8 cellular contexts compared by ENCODE assay signal in the genomic region with DNA sequence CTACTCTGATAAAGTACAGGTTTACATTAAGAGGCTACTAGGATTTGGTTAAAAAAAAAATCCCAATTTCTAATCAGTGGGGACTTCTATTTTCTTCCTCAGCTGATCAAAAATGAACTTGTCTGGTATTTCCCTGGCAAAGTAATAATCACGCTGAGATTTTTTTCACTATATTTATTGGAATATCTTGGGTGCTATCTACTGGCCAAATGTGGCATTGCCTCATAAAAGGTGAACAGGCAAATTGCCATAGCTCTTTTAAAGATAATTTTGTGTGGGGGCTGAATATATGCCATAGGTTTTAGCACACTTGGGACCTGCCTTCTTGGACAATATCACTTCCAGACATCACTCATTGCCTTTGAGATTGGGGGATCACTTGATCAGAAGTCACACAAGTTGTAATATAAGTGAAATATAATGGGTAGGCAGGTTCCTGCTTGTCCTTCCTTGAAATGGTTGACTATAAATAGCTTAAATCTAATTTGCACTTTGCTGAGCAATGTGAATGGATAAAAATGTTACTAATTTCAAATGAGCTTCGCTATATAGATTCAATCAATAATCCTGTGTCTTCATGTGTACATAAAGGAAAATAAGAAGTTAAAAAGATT. TPM values are rescaled to one million over a fixed set of nuclear protein-coding genes. Genes with fewer than 3 reads are reported as not detected.
DNase-seq lines count a peak whose midpoint lies in the region; ATAC-seq, FAIRE-seq and TF ChIP-seq lines count a peak whose summit lies in the region.

No MANE protein-coding gene starts in this region.

- H3K9ac ChIP-seq in K562 (ENCODE audit: insufficient read depth in 1 of 2, low read depth in 2 of 2, low read length in 2 of 2), result no peak overlapping the region

- CTCF ChIA-PET in K562 (lab: Yijun Ruan, JAX; ENCODE audit: low intra/inter-chr PET ratio), result interaction anchor here (0.9 kb wide), 1 partner anchor 840 kb away, joined by 3 read pairs; no protein-coding TSS in a partner anchor

- WGBS in K562 (ENCODE audit: insufficient coverage, low coverage, missing lambda C conversion rate), result 0% methylated on average over 2 of the region's 2 CpGs

- no peak overlapping the region for H3K4me2 ChIP-seq in K562 (ENCODE audit: insufficient read depth, low read length)

- H3K4me3 ChIP-seq in K562, result no peak overlapping the region
- H3K4me3 ChIP-seq in lower lobe of right lung, result no peak overlapping the region

- H2AFZ ChIP-seq in K562 (ENCODE audit: low read depth, low read length), result no peak overlapping the region

- H3K79me2 ChIP-seq in K562 (ENCODE audit: control insufficient read depth, insufficient read depth, low read length), result no peaks in the 10 kb centered on the region

- TF ChIP-seq CTCF in K562 (IDR thresholded peaks at IDR 0.05 in 2 of 3, conservative IDR thresholded peaks at IDR 0.05 in 1 of 3; ENCODE audit: insufficient read depth in 2 of 3, low read depth in 1 of 3, low read length in 3 of 3) (peak; percentile 17 to 61 (median 48); a peak in 5 of 6 replicates), lower lobe of right lung (IDR thresholded peaks at IDR 0.05) (peak; percentile 66)

- peak; percentile 42 for DNase-seq in CD1c-positive myeloid dendritic cell (ENCODE audit: extremely low spot score)
- DNase-seq in GM19239 (ENCODE audit: insufficient read length, low spot score), result no peak
- DNase-seq in NCI-H146 treated with DMSO at 0.1 percent for 48 hours (lab: John Stamatoyannopoulos, UW; ENCODE audit: unreplicated experiment), result peak; percentile 54
- DNase-seq in K562 (ENCODE audit: extremely low read depth in 1 of 4, low spot score in 3 of 4), result peak in 2 of 4 experiments; percentile 7 to 18
- DNase-seq in lower lobe of right lung, result no peak
- DNase-seq in cerebellar nuclear complex (lab: John Stamatoyannopoulos, UW), result no peak
- DNase-seq in activated CD4-positive, CD25-positive, alpha-beta regulatory T cell treated with anti-CD3 and anti-CD28 coated beads, Interleukin-2, amount 50 U/mL, for 72 hours, result no peak

- TF ChIP-seq RAD21 in K562 (CRISPR knock-in tag; conservative IDR thresholded peaks at IDR 0.05 in 1 of 2, IDR thresholded peaks at IDR 0.05 in 1 of 2), result peak; percentile 49 to 73

- H3K27me3 ChIP-seq in K562 (ENCODE audit: control insufficient read depth in 2 of 2, insufficient read depth in 2 of 2, low read length in 2 of 2), result peaks cover 0 to 2% of the 10 kb centered on the region in 2 experiments; a peak in 1 of 5 replicates
- peaks cover 5% of the 10 kb centered on the region for H3K27me3 ChIP-seq in lower lobe of right lung (ENCODE audit: low read depth)

- H3K9me3 ChIP-seq in K562 (replicated peaks; ENCODE audit: control insufficient read depth, insufficient read depth, low read depth, low read length) (no peaks in the 10 kb centered on the region), lower lobe of right lung (no peaks in the 10 kb centered on the region)

- no peak for TF ChIP-seq EP300 in K562 (IDR thresholded peaks at IDR 0.05; ENCODE audit: low read length)

- in situ Hi-C loops in K562 (cut with MboI), result no loop called here

- BruUV-seq in K562 (replicated peaks; lab: Mats Ljungman, UMichigan), result no TSS peak

- TF ChIP-seq POLR2A in K562 (conservative IDR thresholded peaks at IDR 0.05), result no peak

- H3K36me3 ChIP-seq in K562 (ENCODE audit: control insufficient read depth, insufficient read depth, low read length) (no peaks in the 10 kb centered on the region), lower lobe of right lung (no peaks in the 10 kb centered on the region)

- no peak overlapping the region for H3K27ac ChIP-seq in K562 (ENCODE audit: extremely low read depth, low read depth, low read length)
- H3K27ac ChIP-seq in lower lobe of right lung, result no peak overlapping the region

- ATAC-seq in K562 (no peak), lower lobe of right lung (peak in 1 of 2 donors; percentile 56), GM21423 (IDR thresholded peaks at IDR 0.05; ENCODE audit: unreplicated experiment) (no peak)

- no peaks in the 10 kb centered on the region for H3K4me1 ChIP-seq in K562 (replicated peaks in 1 of 2; ENCODE audit: control insufficient read depth in 2 of 2, insufficient read depth in 2 of 2, low read length in 2 of 2)
- H3K4me1 ChIP-seq in lower lobe of right lung, result no peaks in the 10 kb centered on the region

- intact Hi-C loops in K562 (cut with micrococcal nuclease) (loop anchor here (2.0 to 10.0 kb wide), 3 partner anchors 312 to 920 kb away; no protein-coding TSS in a partner anchor), lower lobe of right lung (cut with DNase I) (no loop called here)

- H4K20me1 ChIP-seq in K562 (replicated peaks; ENCODE audit: control insufficient read depth, insufficient read depth, low read length), result no peaks in the 10 kb centered on the region

- POLR2A ChIA-PET in K562 (lab: Yijun Ruan, JAX), result interaction anchor here (0.7 kb wide), 1 partner anchor 576 kb away, joined by 3 read pairs; no protein-coding TSS in a partner anchor

- FAIRE-seq in GM19239 (lab: Jason Lieb, UNC) (peak; percentile 71), K562 (lab: Jason Lieb, UNC) (no peak)

- H3K9me1 ChIP-seq in K562 (ENCODE audit: control insufficient read depth, insufficient read depth, low read length), result no peaks in the 10 kb centered on the region

TF ChIP-seq in K562, 482 proteins besides CTCF, POLR2A, EP300 and RAD21 (continues in another document):
- TF ChIP-seq, protein P1, sequence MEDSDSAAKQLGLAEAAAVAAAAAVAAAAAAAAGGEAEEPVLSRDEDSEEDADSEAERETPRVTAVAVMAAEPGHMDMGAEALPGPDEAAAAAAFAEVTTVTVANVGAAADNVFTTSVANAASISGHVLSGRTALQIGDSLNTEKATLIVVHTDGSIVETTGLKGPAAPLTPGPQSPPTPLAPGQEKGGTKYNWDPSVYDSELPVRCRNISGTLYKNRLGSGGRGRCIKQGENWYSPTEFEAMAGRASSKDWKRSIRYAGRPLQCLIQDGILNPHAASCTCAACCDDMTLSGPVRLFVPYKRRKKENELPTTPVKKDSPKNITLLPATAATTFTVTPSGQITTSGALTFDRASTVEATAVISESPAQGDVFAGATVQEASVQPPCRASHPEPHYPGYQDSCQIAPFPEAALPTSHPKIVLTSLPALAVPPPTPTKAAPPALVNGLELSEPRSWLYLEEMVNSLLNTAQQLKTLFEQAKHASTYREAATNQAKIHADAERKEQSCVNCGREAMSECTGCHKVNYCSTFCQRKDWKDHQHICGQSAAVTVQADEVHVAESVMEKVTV (CRISPR knock-in tag; IDR thresholded peaks at IDR 0.05), result 0 out of 2 replicates have a peak, but pooled peaks have one; percentile 47
- TF ChIP-seq ZNF280A (IDR thresholded peaks at IDR 0.05; ENCODE audit: low read depth, partially characterized antibody), result no peak
- TF ChIP-seq, protein P2, sequence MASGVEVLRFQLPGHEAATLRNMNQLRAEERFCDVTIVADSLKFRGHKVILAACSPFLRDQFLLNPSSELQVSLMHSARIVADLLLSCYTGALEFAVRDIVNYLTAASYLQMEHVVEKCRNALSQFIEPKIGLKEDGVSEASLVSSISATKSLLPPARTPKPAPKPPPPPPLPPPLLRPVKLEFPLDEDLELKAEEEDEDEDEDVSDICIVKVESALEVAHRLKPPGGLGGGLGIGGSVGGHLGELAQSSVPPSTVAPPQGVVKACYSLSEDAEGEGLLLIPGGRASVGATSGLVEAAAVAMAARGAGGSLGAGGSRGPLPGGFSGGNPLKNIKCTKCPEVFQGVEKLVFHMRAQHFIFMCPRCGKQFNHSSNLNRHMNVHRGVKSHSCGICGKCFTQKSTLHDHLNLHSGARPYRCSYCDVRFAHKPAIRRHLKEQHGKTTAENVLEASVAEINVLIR (CRISPR knock-in tag; IDR thresholded peaks at IDR 0.05), result no peak
- TF ChIP-seq E2F4 (CRISPR knock-in tag; IDR thresholded peaks at IDR 0.05; ENCODE audit: low read depth), result no peak
- TF ChIP-seq BACH1 (tag; IDR thresholded peaks at IDR 0.05), result no peak

RNA-seq across cellular contexts. Expression of gene NXPH2, which starts 7.0 kb away (rescaled TPM):
- total RNA-seq in K562 (2011; cell fraction: chromatin; rRNA removed; ENCODE audit: low replicate concordance), result not detected in 2 replicates
- not detected in 2 replicates for total RNA-seq in K562 (2011; cell fraction: nucleolus; rRNA removed)
- not detected in 2 replicates for total RNA-seq in K562 (2011; cell fraction: nucleoplasm; rRNA removed)
- total RNA-seq in K562 (2014; rRNA removed), result not detected in 2 replicates
- not detected in 2 replicates for total RNA-seq in K562 (2014; rRNA removed; fragmentation: Illumina TruSeq; extraction: Trizol)
- not detected in 2 replicates for total RNA-seq in K562 (2015; rRNA removed; fragmentation: Illumina TruSeq; extraction: Trizol)
- total RNA-seq in K562 (2021), result not detected in 2 replicates
- not detected in 2 replicates for polyA plus RNA-seq in K562 (2011; rRNA removed)
- not detected in 2 replicates for polyA plus RNA-seq in K562 (2011; cell fraction: cytosol; rRNA removed)
- polyA plus RNA-seq in K562 (2011; cell fraction: nucleus; rRNA removed), result not detected in 2 replicates
- not detected in 2 replicates for polyA plus RNA-seq in K562 (2012)
- not detected in 2 replicates for polyA plus RNA-seq in K562 (2014; fragmentation: Illumina TruSeq; extraction: Trizol)
- not detected for polyA plus RNA-seq in K562 (2014; fragmentation: Nextera tagmentation; extraction: Ambion mirVana)
- polyA plus RNA-seq in K562 (2014; rRNA removed), result not detected in 2 replicates
- not detected in 2 replicates for polyA minus RNA-seq in K562 (2011; rRNA and poly(A)+ RNA removed)
- polyA minus RNA-seq in K562 (2011; cell fraction: cytosol; rRNA and poly(A)+ RNA removed), result not detected in 2 replicates
- polyA minus RNA-seq in K562 (2011; cell fraction: nucleus; rRNA and poly(A)+ RNA removed), result not detected in 2 replicates
- total RNA-seq in lower lobe of right lung, result not detected

Comparison
In these comparisons a context has a peak if more than half of its experiments do, and no peak if none do; other contexts are left out.
1. DNase-seq: peak in CD1c-positive myeloid dendritic cell (single experiment) and NCI-H146 treated with DMSO at 0.1 percent for 48 hours (single experiment); none in GM19239 (single experiment), lower lobe of right lung (single experiment), cerebellar nuclear complex (0 of 2) and activated CD4-positive, CD25-positive, alpha-beta regulatory T cell treated with anti-CD3 and anti-CD28 coated beads, Interleukin-2, amount 50 U/mL, for 72 hours (single experiment).